ENCODE assay signal across 14 cellular contexts in genomic region chr9:109976328-109976702, GRCh38.
"Had no signal": no experiment of that assay in that cellular context is flagged by ENCODE, and none has a peak within 500 bp of the region (broad histone marks: within the 10 kb centered on the region; RNA-seq: fewer than 3 reads in every experiment).

No MANE protein-coding gene starts in this region.

- H3K4me3 ChIP-seq: colonic mucosa, esophagus muscularis mucosa, hepatocyte, left lung had no signal

- H3K4me3 Mint-ChIP-seq: brain, natural killer cell had no signal

- H3K27ac ChIP-seq: colonic mucosa, esophagus muscularis mucosa, hepatocyte, left lung, neutrophil had no signal

- H3K4me1 Mint-ChIP-seq: natural killer cell had no signal

- H3K9me3 Mint-ChIP-seq: natural killer cell had no signal

- H3K36me3 ChIP-seq: colonic mucosa, esophagus muscularis mucosa, left lung, neutrophil had no signal

- H3K27me3 ChIP-seq: colonic mucosa, esophagus muscularis mucosa, hepatocyte, left lung, neutrophil had no signal

- H3K4me1 ChIP-seq: colonic mucosa had no signal

- H3K27ac Mint-ChIP-seq: natural killer cell had no signal

- ATAC-seq: activated naive CD4-positive, alpha-beta T cell treated with anti-CD3 and anti-CD28 coated beads, Interleukin-2, amount 50 U/mL, for 72 hours; natural killer cell had no signal

- H3K9me3 ChIP-seq: colonic mucosa, esophagus muscularis mucosa, left lung, neutrophil had no signal

- H3K4me2 ChIP-seq: hepatocyte had no signal

- H3K36me3 Mint-ChIP-seq: brain, natural killer cell had no signal

- DNase-seq: activated CD4-positive, CD25-positive, alpha-beta regulatory T cell treated with anti-CD3 and anti-CD28 coated beads, Interleukin-2, amount 50 U/mL, for 72 hours; activated effector memory CD4-positive, alpha-beta T cell treated with Interleukin-2 at 50 U/mL for 16 hours; amygdala; central memory CD4-positive, alpha-beta T cell; colonic mucosa; left lung; natural killer cell; stimulated activated CD4-positive, alpha-beta T cell treated with anti-CD3 and anti-CD28 coated beads, Interleukin-12 subunit alpha, Interleukin-12 subunit beta, amount 100 ng/mL, for 4 hours; stimulated activated CD4-positive, alpha-beta T cell treated with anti-CD3 and anti-CD28 coated beads, Interleukin-2, amount 100 ng/mL, for 24 hours had no signal

- H2AFZ ChIP-seq: hepatocyte had no signal
